ENCODE assay signal across 17 cellular contexts in the genomic region with DNA sequence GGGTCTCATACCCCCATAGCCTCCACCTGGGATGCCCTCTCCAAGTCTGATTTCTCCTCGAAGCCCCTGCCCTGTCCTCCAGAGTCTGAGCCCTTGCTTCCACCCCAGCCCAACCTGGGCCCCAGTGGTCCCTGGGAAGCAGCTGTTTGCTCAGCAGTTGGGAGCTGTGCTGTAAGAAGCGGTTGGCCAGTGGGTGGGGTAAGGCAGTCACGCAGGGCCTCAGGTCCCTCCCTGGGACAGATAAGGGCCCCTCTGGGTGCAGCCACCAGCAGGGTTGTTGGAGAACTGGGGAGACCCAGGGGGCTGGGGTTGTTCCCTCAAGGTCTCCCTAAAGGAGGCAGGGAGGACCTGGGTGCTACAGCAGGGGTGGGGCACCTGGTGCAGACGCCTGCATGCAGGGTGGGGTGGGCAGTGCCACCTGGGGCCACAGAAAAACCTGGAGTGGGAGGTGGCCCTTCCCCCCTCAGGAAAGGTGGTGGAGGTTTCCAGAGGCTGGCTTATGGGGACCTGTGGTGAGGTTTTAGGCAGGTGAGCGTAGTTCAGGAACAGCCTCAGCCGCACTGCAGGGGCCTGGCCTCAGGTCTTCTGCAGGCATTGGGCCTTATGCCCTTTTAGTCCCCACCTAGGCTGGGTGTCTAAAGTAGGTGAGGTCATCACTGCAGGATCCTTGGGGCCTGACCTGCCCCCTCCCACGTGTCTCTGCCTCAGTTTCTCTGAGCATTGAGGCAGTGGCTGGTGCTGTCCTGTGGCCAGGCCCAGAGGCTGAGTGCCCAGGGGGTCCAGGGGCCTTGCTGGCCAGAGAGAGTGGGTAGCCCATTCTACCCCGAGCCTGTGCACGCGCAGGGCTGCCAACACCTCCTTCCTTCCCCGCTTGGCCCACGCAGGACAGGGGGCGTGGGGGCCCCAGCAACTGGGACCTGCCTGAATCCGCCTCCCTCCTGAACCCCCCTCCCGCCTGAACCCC. TPM values are rescaled to one million over a fixed set of nuclear protein-coding genes. Genes with fewer than 3 reads are reported as not detected.
"Had no signal": no experiment of that assay in that cellular context is flagged by ENCODE, and none has a peak within 500 bp of the region (broad histone marks: within the 10 kb centered on the region; RNA-seq: fewer than 3 reads in every experiment).

No MANE protein-coding gene starts in this region.

- ATAC-seq: gastrocnemius medialis had no signal

- H3K36me3 ChIP-seq: gastrocnemius medialis, neutrophil, right atrium auricular region had no signal

- H3K9me3 ChIP-seq: gastrocnemius medialis, heart right ventricle, neutrophil, right atrium auricular region, tibial nerve had no signal

- H3K4me1 Mint-ChIP-seq: activated CD4-positive, alpha-beta T cell treated with anti-CD3 and anti-CD28 coated beads, Interleukin-2, amount 10 ng/mL, durations not matched to agents 7 days and 5 days; activated T-helper 17 cell treated with anti-CD3 and anti-CD28 coated beads, Interleukin-2, amount 50 U/mL, for 72 hours had no signal

- DNase-seq: activated CD4-positive, alpha-beta T cell treated with anti-CD3 and anti-CD28 coated beads, Interleukin-2, amount 10 ng/mL, durations not matched to agents 7 days and 5 days; activated CD4-positive, CD25-positive, alpha-beta regulatory T cell; activated CD8-positive, alpha-beta memory T cell treated with anti-CD3 and anti-CD28 coated beads for 24 hours; activated naive CD4-positive, alpha-beta T cell treated with anti-CD3 and anti-CD28 coated beads, Interleukin-2, amount 10 ng/mL, durations not matched to agents 7 days and 5 days; activated T-cell treated with anti-CD3 and anti-CD28 coated beads for 4 hours; effector CD8-positive, alpha-beta T cell; gastrocnemius medialis; heart right ventricle; islet precursor cell; mesendoderm; small intestine had no signal

- H3K27ac Mint-ChIP-seq: activated CD4-positive, alpha-beta T cell treated with anti-CD3 and anti-CD28 coated beads, Interleukin-2, amount 10 ng/mL, durations not matched to agents 7 days and 5 days; activated T-helper 17 cell treated with anti-CD3 and anti-CD28 coated beads, Interleukin-2, amount 50 U/mL, for 72 hours had no signal

- H3K9me3 Mint-ChIP-seq: activated CD4-positive, alpha-beta T cell treated with anti-CD3 and anti-CD28 coated beads, Interleukin-2, amount 10 ng/mL, durations not matched to agents 7 days and 5 days; activated naive CD4-positive, alpha-beta T cell treated with anti-CD3 and anti-CD28 coated beads, Interleukin-2, amount 10 ng/mL, durations not matched to agents 7 days and 5 days; activated T-helper 17 cell treated with anti-CD3 and anti-CD28 coated beads, Interleukin-2, amount 50 U/mL, for 72 hours had no signal

- H3K36me3 Mint-ChIP-seq: activated naive CD4-positive, alpha-beta T cell treated with anti-CD3 and anti-CD28 coated beads, Interleukin-2, amount 10 ng/mL, durations not matched to agents 7 days and 5 days had no signal

- H3K4me3 Mint-ChIP-seq: activated CD4-positive, alpha-beta T cell treated with anti-CD3 and anti-CD28 coated beads, Interleukin-2, amount 10 ng/mL, durations not matched to agents 7 days and 5 days; activated naive CD4-positive, alpha-beta T cell treated with anti-CD3 and anti-CD28 coated beads, Interleukin-2, amount 10 ng/mL, durations not matched to agents 7 days and 5 days; activated T-helper 17 cell treated with anti-CD3 and anti-CD28 coated beads, Interleukin-2, amount 50 U/mL, for 72 hours had no signal

- H3K27ac ChIP-seq: coronary artery, gastrocnemius medialis, heart right ventricle, neutrophil, right atrium auricular region, tibial nerve had no signal

RNA-seq across cellular contexts. Expression of a gene that starts 3.1 kb away (rescaled TPM):
- total RNA-seq: left ventricle myocardium superior, right atrium auricular region had no signal
